23 cellular contexts compared by ENCODE assay signal in the genomic region with DNA sequence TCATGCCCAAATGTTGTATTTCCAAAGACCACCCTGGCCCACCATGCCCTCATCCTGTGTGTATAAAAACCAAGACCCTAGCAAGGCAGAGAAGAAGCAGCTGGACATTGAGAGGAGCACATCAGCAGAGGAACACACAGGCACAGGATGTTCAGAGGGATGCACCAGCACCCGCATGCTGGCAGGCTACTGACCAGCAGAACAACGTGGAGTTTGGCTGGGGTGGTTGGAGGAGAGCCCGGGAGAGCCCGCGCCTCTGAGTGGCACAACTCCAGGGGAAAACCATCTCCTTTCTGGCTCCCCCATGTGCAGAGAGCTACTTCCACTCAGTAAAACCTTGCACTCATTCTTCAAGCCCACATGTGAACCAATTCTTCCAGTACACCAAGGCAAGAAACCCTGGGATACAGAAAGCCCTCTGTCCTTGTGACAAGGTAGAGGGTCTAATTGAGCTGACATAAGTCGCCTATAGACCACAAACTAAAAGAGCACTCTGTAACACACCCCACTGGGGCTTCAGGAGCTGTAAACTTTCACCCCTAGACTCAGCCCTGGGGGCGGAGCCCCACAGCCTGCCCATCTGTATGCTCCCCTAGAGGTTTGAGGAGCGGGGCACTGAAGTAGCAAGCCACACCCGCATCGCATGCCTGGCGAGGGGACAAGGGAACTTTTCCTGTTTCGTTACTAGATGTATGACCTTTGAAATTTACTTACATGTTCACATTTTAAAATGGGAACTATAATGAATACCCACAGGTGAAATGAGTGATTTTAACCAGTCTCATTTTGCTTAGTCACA.
DNase-seq lines count a peak whose midpoint lies in the region; ATAC-seq, FAIRE-seq and TF ChIP-seq lines count a peak whose summit lies in the region.
"Had no signal": no experiment of that assay in that cellular context is flagged by ENCODE, and none has a peak within 500 bp of the region (broad histone marks: within the 10 kb centered on the region; RNA-seq: fewer than 3 reads in every experiment).

No MANE protein-coding gene starts in this region.

- intact Hi-C loops in mammary epithelial cell (cut with micrococcal nuclease) (no loop called here), breast epithelium (cut with DNase I; ENCODE audit: low total_unique reads) (no loop called here)

- peak overlapping the region; percentile 20 for H4K8ac ChIP-seq in mesenchymal stem cell (ENCODE audit: low read length)

- H3K79me1 ChIP-seq in mesenchymal stem cell (replicated peaks; ENCODE audit: low read length, poor library complexity, severe bottlenecking): no peaks in the 10 kb centered on the region

- no peak for TF ChIP-seq RAD21 in SK-N-SH (IDR thresholded peaks at IDR 0.05; ENCODE audit: low read length)

- POLR2A ChIA-PET in SK-N-SH (lab: Yijun Ruan, JAX): no interaction called here

- CTCF ChIA-PET in mammary epithelial cell (lab: Charles Lee; ENCODE audit: low non-redundant PET): no interaction called here
- CTCF ChIA-PET in SK-N-SH (lab: Yijun Ruan, JAX): no interaction called here

- H3K4me1 ChIP-seq in mammary epithelial cell (ENCODE audit: insufficient read depth, low read length) (no peaks in the 10 kb centered on the region), breast epithelium (no peaks in the 10 kb centered on the region), mesenchymal stem cell (ENCODE audit: control insufficient read depth, insufficient read depth, low read depth, low read length) (no peaks in the 10 kb centered on the region), upper lobe of left lung (peaks cover 0 to 17% (median 10%) of the 10 kb centered on the region in 4 donors), SK-N-SH (ENCODE audit: control insufficient read depth in 1 of 2, insufficient read depth in 2 of 2, low read depth in 1 of 2, low read length in 1 of 2) (no peaks in the 10 kb centered on the region; a peak in 1 of 4 replicates)
- H3K4me1 ChIP-seq: BE2C had no signal

- H3K27me3 ChIP-seq in mammary epithelial cell (ENCODE audit: insufficient read depth, low read length) (no peaks in the 10 kb centered on the region), breast epithelium (no peaks in the 10 kb centered on the region), mesenchymal stem cell (ENCODE audit: control insufficient read depth in 1 of 2, insufficient read depth in 1 of 2, low read length in 2 of 2) (no peaks in the 10 kb centered on the region), upper lobe of left lung (no peaks in the 10 kb centered on the region), SK-N-SH (ENCODE audit: insufficient read depth) (no peaks in the 10 kb centered on the region)
- H3K27me3 ChIP-seq: BE2C had no signal

- no peaks in the 10 kb centered on the region for H3K27me3 Mint-ChIP-seq in chondrocyte (ENCODE audit: low read depth)

- H3K23ac ChIP-seq in mesenchymal stem cell (ENCODE audit: low read length in 2 of 2): no peak overlapping the region

- no peak for ATAC-seq in upper lobe of left lung (ENCODE audit: low FRiP score in 2 of 2)
- ATAC-seq: HepG2 had no signal

- peak overlapping the region in 1 of 2 experiments; percentile 79 for H3K14ac ChIP-seq in mesenchymal stem cell (ENCODE audit: low read length in 2 of 2)

- peak overlapping the region; percentile 92 for H2BK15ac ChIP-seq in mesenchymal stem cell (ENCODE audit: low read depth, poor library complexity, severe bottlenecking)

- FAIRE-seq in GM12891 (lab: Jason Lieb, UNC): no peak
- FAIRE-seq: HepG2 had no signal

- peak overlapping the region; percentile 20 for H4K91ac ChIP-seq in mesenchymal stem cell (ENCODE audit: low read length)

- peak overlapping the region; percentile 15 to 94 for H3K4ac ChIP-seq in mesenchymal stem cell (ENCODE audit: low read depth in 1 of 2, low read length in 2 of 2)

- no peak for DNase-seq in mammary epithelial cell
- no peak for DNase-seq in breast epithelium (ENCODE audit: low spot score in 2 of 2)
- DNase-seq in chondrocyte (ENCODE audit: low spot score): peak; percentile 55
- no peak for DNase-seq in mesenchymal stem cell
- peak in 1 of 2 donors; percentile 19 for DNase-seq in upper lobe of left lung
- DNase-seq in GM12891 (ENCODE audit: insufficient read length, low spot score): no peak
- no peak for DNase-seq in GM19238 (ENCODE audit: insufficient read length, low spot score)
- no peak for DNase-seq in SK-N-SH
- DNase-seq: ACHN, BE2C, Calu3, DMS79 treated with DMSO at 0.1 percent for 48 hours, GM23248, H7, KBM-7, MM.1S, NCI-H2029, NCI-H526 treated with DMSO at 0.1 percent for 48 hours, SHP77 treated with DMSO at 0.1 percent for 48 hours had no signal

- BruUV-seq in mammary epithelial cell (replicated peaks; lab: Mats Ljungman, UMichigan): no TSS peak

- TF ChIP-seq EP300 in upper lobe of left lung (IDR thresholded peaks at IDR 0.05) (no peak), SK-N-SH (IDR thresholded peaks at IDR 0.05; ENCODE audit: borderline replicate concordance in 1 of 2, low read depth in 1 of 2, low read length in 1 of 2) (no peak)

- dilution Hi-C loops in mammary epithelial cell (cut with HindIII; ENCODE audit: low sequenced_read_pairs): no loop called here

- peak overlapping the region; percentile 7 to 96 for H2BK12ac ChIP-seq in mesenchymal stem cell (ENCODE audit: low read length in 2 of 2)

- peak overlapping the region; percentile 65 to 97 for H3K18ac ChIP-seq in mesenchymal stem cell (ENCODE audit: low read depth in 1 of 2, low read length in 2 of 2)

- H3K4me3 Mint-ChIP-seq in chondrocyte (ENCODE audit: unreplicated experiment): no peak overlapping the region
- H3K4me3 Mint-ChIP-seq: CD14-positive monocyte had no signal

- no peak overlapping the region for H3K9ac ChIP-seq in mammary epithelial cell (ENCODE audit: insufficient read depth, low read length)
- no peak overlapping the region for H3K9ac ChIP-seq in mesenchymal stem cell (ENCODE audit: low read length)
- H3K9ac ChIP-seq in SK-N-SH: no peak overlapping the region
- H3K9ac ChIP-seq: GM23248 had no signal

- in situ Hi-C loops in mammary epithelial cell (cut with MboI; ENCODE audit: low sequenced_read_pairs in 2 of 2): no loop called here

- no peaks in the 10 kb centered on the region for H3K36me3 ChIP-seq in mammary epithelial cell (ENCODE audit: insufficient read depth, low read length)
- H3K36me3 ChIP-seq in breast epithelium: no peaks in the 10 kb centered on the region
- H3K36me3 ChIP-seq in mesenchymal stem cell (ENCODE audit: control insufficient read depth in 1 of 2, insufficient read depth in 2 of 2, low read depth in 1 of 2, low read length in 2 of 2): no peaks in the 10 kb centered on the region
- no peaks in the 10 kb centered on the region for H3K36me3 ChIP-seq in upper lobe of left lung
- no peaks in the 10 kb centered on the region for H3K36me3 ChIP-seq in SK-N-SH (replicated peaks in 1 of 2; ENCODE audit: control insufficient read depth in 1 of 2, insufficient read depth in 2 of 2, low read length in 1 of 2)
- H3K36me3 ChIP-seq: BE2C had no signal

- no peaks in the 10 kb centered on the region for H4K20me1 ChIP-seq in mammary epithelial cell (ENCODE audit: insufficient read depth, low read length)
- no peaks in the 10 kb centered on the region for H4K20me1 ChIP-seq in SK-N-SH (ENCODE audit: insufficient read depth)

- no peak overlapping the region for H2BK5ac ChIP-seq in mesenchymal stem cell (ENCODE audit: low read depth, low read length, poor library complexity, severe bottlenecking)

- H2BK120ac ChIP-seq in mesenchymal stem cell (ENCODE audit: low read depth, low read length): peak overlapping the region; percentile 44

- H3F3A ChIP-seq in SK-N-SH (replicated peaks; ENCODE audit: insufficient read depth): peaks cover 18% of the 10 kb centered on the region

- H3K4me1 Mint-ChIP-seq in chondrocyte (ENCODE audit: low read depth): peaks cover 42% of the 10 kb centered on the region
- H3K4me1 Mint-ChIP-seq: CD14-positive monocyte had no signal

- peak overlapping the region; percentile 56 for H2AFZ ChIP-seq in mammary epithelial cell (ENCODE audit: low read depth, low read length)
- no peak overlapping the region for H2AFZ ChIP-seq in mesenchymal stem cell (ENCODE audit: low read depth, low read length)
- H2AFZ ChIP-seq in SK-N-SH (ENCODE audit: low read depth): no peak overlapping the region
- H2AFZ ChIP-seq: GM23248 had no signal

- no peak overlapping the region for H3K4me3 ChIP-seq in mammary epithelial cell (replicated peaks in 1 of 3; ENCODE audit: insufficient read depth in 1 of 3, low read depth in 2 of 3, low read length in 3 of 3)
- H3K4me3 ChIP-seq in breast epithelium: no peak overlapping the region
- no peak overlapping the region for H3K4me3 ChIP-seq in mesenchymal stem cell (ENCODE audit: insufficient read depth in 1 of 2, low read depth in 1 of 2, low read length in 2 of 2)
- H3K4me3 ChIP-seq in upper lobe of left lung: no peak overlapping the region
- H3K4me3 ChIP-seq in SK-N-SH (ENCODE audit: low read depth in 2 of 2, low read length in 1 of 2): no peak overlapping the region
- H3K4me3 ChIP-seq: GM23248 had no signal

- H3K79me2 ChIP-seq in mammary epithelial cell (ENCODE audit: insufficient read depth, low read length): no peaks in the 10 kb centered on the region
- H3K79me2 ChIP-seq in SK-N-SH (ENCODE audit: insufficient read depth): no peaks in the 10 kb centered on the region

- H3K9me3 ChIP-seq in mammary epithelial cell (replicated peaks; ENCODE audit: insufficient read depth, low read length): no peaks in the 10 kb centered on the region
- no peaks in the 10 kb centered on the region for H3K9me3 ChIP-seq in breast epithelium
- no peaks in the 10 kb centered on the region for H3K9me3 ChIP-seq in mesenchymal stem cell (ENCODE audit: control insufficient read depth, low read length)
- H3K9me3 ChIP-seq in upper lobe of left lung: no peaks in the 10 kb centered on the region
- H3K9me3 ChIP-seq in SK-N-SH: no peaks in the 10 kb centered on the region
- H3K9me3 ChIP-seq: BE2C had no signal

- H3K9me3 Mint-ChIP-seq in chondrocyte (ENCODE audit: low read depth): peaks cover 9% of the 10 kb centered on the region

- peaks cover 1% of the 10 kb centered on the region for H3K36me3 Mint-ChIP-seq in chondrocyte (ENCODE audit: low read depth)
- H3K36me3 Mint-ChIP-seq: CD14-positive monocyte had no signal

- TF ChIP-seq POLR2A in breast epithelium (IDR thresholded peaks at IDR 0.05) (no peak), upper lobe of left lung (IDR thresholded peaks at IDR 0.05) (no peak), GM12891 (IDR thresholded peaks at IDR 0.05; ENCODE audit: low read depth, low read length) (no peak)

- H3K9me2 ChIP-seq in SK-N-SH: no peaks in the 10 kb centered on the region

- H2AK5ac ChIP-seq in mesenchymal stem cell (ENCODE audit: low read length, severe bottlenecking): no peak overlapping the region

- no peak overlapping the region for H3K27ac ChIP-seq in mammary epithelial cell (ENCODE audit: insufficient read depth, low read depth, low read length)
- H3K27ac ChIP-seq in breast epithelium: no peak overlapping the region
- no peak overlapping the region for H3K27ac ChIP-seq in mesenchymal stem cell (ENCODE audit: low read length, poor library complexity, severe bottlenecking)
- peak overlapping the region in 3 of 4 donors; percentile 36 to 54 (median 42) for H3K27ac ChIP-seq in upper lobe of left lung
- H3K27ac ChIP-seq in SK-N-SH (ENCODE audit: low read depth in 2 of 2, low read length in 1 of 2): no peak overlapping the region
- H3K27ac ChIP-seq: 22Rv1, GM23248, RWPE1 had no signal

- H3K4me2 ChIP-seq in mammary epithelial cell (ENCODE audit: insufficient read depth, low read depth, low read length): no peak overlapping the region
- no peak overlapping the region for H3K4me2 ChIP-seq in mesenchymal stem cell (ENCODE audit: low read length, poor library complexity, severe bottlenecking)
- H3K4me2 ChIP-seq in SK-N-SH: no peak overlapping the region

- no peak overlapping the region for H3K27ac Mint-ChIP-seq in chondrocyte (ENCODE audit: unreplicated experiment)
- H3K27ac Mint-ChIP-seq: CD14-positive monocyte had no signal

- WGBS in mammary epithelial cell (ENCODE audit: low coverage, missing lambda C conversion rate): 74% methylated on average over 12 of the region's 12 CpGs
- 95% methylated on average over 8 of the region's 12 CpGs for WGBS in mesenchymal stem cell
- 65 to 68% methylated on average over 12 of the region's 12 CpGs for WGBS in upper lobe of left lung, 2 donors
- 87% methylated on average over 11 of the region's 12 CpGs for WGBS in SK-N-SH (ENCODE audit: low lambda C conversion rate)

- TF ChIP-seq CTCF in mammary epithelial cell (conservative IDR thresholded peaks at IDR 0.05 in 1 of 2, IDR thresholded peaks at IDR 0.05 in 1 of 2; ENCODE audit: extremely low read depth in 1 of 2, insufficient read depth in 1 of 2, low read depth in 1 of 2, low read length in 2 of 2): no peak
- TF ChIP-seq CTCF in breast epithelium (IDR thresholded peaks at IDR 0.05): no peak
- TF ChIP-seq CTCF in chondrocyte (IDR thresholded peaks at IDR 0.05): no peak
- no peak for TF ChIP-seq CTCF in upper lobe of left lung (IDR thresholded peaks at IDR 0.05)
- no peak for TF ChIP-seq CTCF in SK-N-SH (IDR thresholded peaks at IDR 0.05)

Comparison
In these comparisons a context has a peak if more than half of its experiments do, and no peak if none do; other contexts are left out.
1. H3K27ac ChIP-seq: peak in upper lobe of left lung (3 of 4); none in mammary epithelial cell (single experiment), breast epithelium (0 of 2), mesenchymal stem cell (single experiment) and SK-N-SH (0 of 2).